Comparison of ENCODE assay signal across 8 cellular contexts in the genomic region with DNA sequence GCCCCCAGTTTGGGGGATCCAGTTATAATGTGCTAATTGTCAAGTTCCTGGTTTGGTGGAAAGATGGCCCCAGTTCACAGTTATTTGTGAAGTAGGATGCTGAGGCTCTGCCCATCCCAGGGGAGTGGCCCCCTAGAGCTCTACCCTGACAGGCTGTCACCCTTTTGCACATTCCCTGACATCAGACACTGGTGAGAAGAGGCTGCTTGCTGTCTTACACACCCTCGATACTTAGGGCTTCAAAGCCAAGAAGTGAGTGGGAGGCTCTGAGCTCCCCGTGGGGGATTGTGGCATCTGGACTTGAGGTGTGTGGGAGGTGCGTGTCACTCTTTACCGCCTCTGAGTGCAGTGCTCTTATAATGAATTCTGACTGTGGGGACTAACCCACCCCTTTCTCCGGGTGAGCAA.
DNase-seq lines count a peak whose midpoint lies in the region; ATAC-seq and TF ChIP-seq lines count a peak whose summit lies in the region.

No MANE protein-coding gene starts in this region.

- no peaks in the 10 kb centered on the region for H3K36me3 ChIP-seq in SK-N-SH (replicated peaks in 1 of 2; ENCODE audit: control insufficient read depth in 1 of 2, insufficient read depth in 2 of 2, low read length in 1 of 2)

- H3K4me2 ChIP-seq in SK-N-SH: no peak overlapping the region

- H3K4me3 ChIP-seq in SK-N-SH (ENCODE audit: low read depth in 2 of 2, low read length in 1 of 2): no peak overlapping the region

- CTCF ChIA-PET in SK-N-SH (lab: Yijun Ruan, JAX): interaction anchor here (1.3 kb wide), 1 partner anchor 175 kb away, joined by 4 read pairs; a partner anchor contains a TSS

- no peak for TF ChIP-seq EP300 in SK-N-SH (IDR thresholded peaks at IDR 0.05; ENCODE audit: borderline replicate concordance in 1 of 2, low read depth in 1 of 2, low read length in 1 of 2)

- peak; percentile 68 for DNase-seq in activated naive CD4-positive, alpha-beta T cell treated with Interleukin-2 at 50 U/mL for 16 hours
- no peak for DNase-seq in activated naive CD4-positive, alpha-beta T cell (lab: John Stamatoyannopoulos, UW)
- peak; percentile 70 to 76 for DNase-seq in activated T-cell treated with anti-CD3 and anti-CD28 coated beads, Interleukin-2, amount 50 U/mL, for 48 hours
- DNase-seq in stimulated activated CD4-positive, alpha-beta T cell treated with anti-CD3 and anti-CD28 coated beads, Interleukin-1b, Interleukin-23, amount 100 ng/mL, for 48 hours: peak; percentile 85
- DNase-seq in SK-N-SH: no peak
- DNase-seq in NCI-H2107 (lab: John Stamatoyannopoulos, UW): no peak
- no peak for DNase-seq in NCI-H82 (lab: John Stamatoyannopoulos, UW)

- H3F3A ChIP-seq in SK-N-SH (replicated peaks; ENCODE audit: insufficient read depth): peaks cover 46% of the 10 kb centered on the region

- ATAC-seq in HG03108 (IDR thresholded peaks at IDR 0.05; ENCODE audit: unreplicated experiment): peak; percentile 82

- H4K20me1 ChIP-seq in SK-N-SH (ENCODE audit: insufficient read depth): no peaks in the 10 kb centered on the region

- POLR2A ChIA-PET in SK-N-SH (lab: Yijun Ruan, JAX): no interaction called here

- 0 out of 4 replicates have a peak overlapping the region, but pooled peaks of 1 of the 2 experiments have one; percentile 91 for H3K27ac ChIP-seq in SK-N-SH (ENCODE audit: low read depth in 2 of 2, low read length in 1 of 2)

- WGBS in SK-N-SH (ENCODE audit: low lambda C conversion rate): 77% methylated on average over 5 of the region's 5 CpGs

- peaks cover 9 to 11% of the 10 kb centered on the region in 2 experiments for H3K4me1 ChIP-seq in SK-N-SH (ENCODE audit: control insufficient read depth in 1 of 2, insufficient read depth in 2 of 2, low read depth in 1 of 2, low read length in 1 of 2)

- no peaks in the 10 kb centered on the region for H3K27me3 ChIP-seq in SK-N-SH (ENCODE audit: insufficient read depth)

- TF ChIP-seq CTCF in SK-N-SH (IDR thresholded peaks at IDR 0.05): no peak

- H3K9me3 ChIP-seq in SK-N-SH: no peaks in the 10 kb centered on the region

- no peaks in the 10 kb centered on the region for H3K9me2 ChIP-seq in SK-N-SH

- H2AFZ ChIP-seq in SK-N-SH (ENCODE audit: low read depth): no peak overlapping the region

- H3K79me2 ChIP-seq in SK-N-SH (ENCODE audit: insufficient read depth): no peaks in the 10 kb centered on the region

- TF ChIP-seq RAD21 in SK-N-SH (IDR thresholded peaks at IDR 0.05; ENCODE audit: low read length): no peak

- no peak overlapping the region for H3K9ac ChIP-seq in SK-N-SH

TF ChIP-seq in SK-N-SH, 30 proteins besides CTCF, POLR2A, EP300 and RAD21:
- no peak for TF ChIP-seq GABPA (IDR thresholded peaks at IDR 0.05; ENCODE audit: low read depth)

Comparison
In these comparisons a context has a peak if more than half of its experiments do, and no peak if none do; other contexts are left out.
1. DNase-seq: peak in activated naive CD4-positive, alpha-beta T cell treated with Interleukin-2 at 50 U/mL for 16 hours (single experiment), activated T-cell treated with anti-CD3 and anti-CD28 coated beads, Interleukin-2, amount 50 U/mL, for 48 hours (2 of 2) and stimulated activated CD4-positive, alpha-beta T cell treated with anti-CD3 and anti-CD28 coated beads, Interleukin-1b, Interleukin-23, amount 100 ng/mL, for 48 hours (single experiment); none in activated naive CD4-positive, alpha-beta T cell (0 of 4), SK-N-SH (single experiment), NCI-H2107 (single experiment) and NCI-H82 (single experiment).